Comparison of ENCODE assay signal across 25 cellular contexts in genomic region chr2:207248702-207249355, GRCh38.
DNase-seq lines count a peak whose midpoint lies in the region; ATAC-seq, FAIRE-seq and TF ChIP-seq lines count a peak whose summit lies in the region.
"Had no signal": no experiment of that assay in that cellular context is flagged by ENCODE, and none has a peak within 500 bp of the region (broad histone marks: within the 10 kb centered on the region; RNA-seq: fewer than 3 reads in every experiment).

No MANE protein-coding gene starts in this region.

- H3K27ac ChIP-seq in SK-N-SH (ENCODE audit: low read depth in 2 of 2, low read length in 1 of 2), result no peak overlapping the region
- no peak overlapping the region for H3K27ac ChIP-seq in dorsolateral prefrontal cortex
- H3K27ac ChIP-seq: ovary, right atrium auricular region, spleen, thyroid gland had no signal

- no peak overlapping the region for H3K4me2 ChIP-seq in SK-N-SH

- no peak for DNase-seq in SK-N-SH
- peak; percentile 25 for DNase-seq in MG63
- peak; percentile 87 for DNase-seq in bronchial epithelial cell (ENCODE audit: low read depth)
- peak; percentile 59 for DNase-seq in kidney tubule cell (ENCODE audit: low spot score)
- DNase-seq in mucosa of descending colon, result no peak
- no peak for DNase-seq in stimulated activated naive CD4-positive, alpha-beta T cell treated with Interleukin-2 at 50 U/mL for 16 hours (lab: John Stamatoyannopoulos, UW)
- no peak for DNase-seq in dorsolateral prefrontal cortex
- DNase-seq: DMS79; head of caudate nucleus; Kasumi-1; left colon; natural killer cell; NCI-H1092 treated with DMSO at 0.1 percent for 48 hours; NCI-H524; ovary; spleen; stimulated activated CD4-positive, alpha-beta T cell treated with anti-CD3 and anti-CD28 coated beads, Interleukin-4, amount 100 ng/mL, for 1 hour; stimulated activated naive CD8-positive, alpha-beta T cell treated with anti-CD3 and anti-CD28 coated beads, Interleukin-15, Interleukin-2, amounts not matched to agents 100 U/mL and 50 U/mL, for 24 hours; thyroid gland had no signal

- CTCF ChIA-PET in SK-N-SH (lab: Yijun Ruan, JAX), result no interaction called here

- 93% methylated on average over 4 of the region's 4 CpGs for WGBS in SK-N-SH (ENCODE audit: low lambda C conversion rate)

- H3K36me3 ChIP-seq in SK-N-SH (replicated peaks in 1 of 2; ENCODE audit: control insufficient read depth in 1 of 2, insufficient read depth in 2 of 2, low read length in 1 of 2) (no peaks in the 10 kb centered on the region), MG63 (no peaks in the 10 kb centered on the region), bronchial epithelial cell (ENCODE audit: control insufficient read depth, insufficient read depth, low read length) (peaks cover 2% of the 10 kb centered on the region), mucosa of descending colon (ENCODE audit: low read depth) (no peaks in the 10 kb centered on the region)
- H3K36me3 ChIP-seq: ovary, right atrium auricular region, spleen, thyroid gland had no signal

- H2AFZ ChIP-seq in SK-N-SH (ENCODE audit: low read depth), result no peak overlapping the region

- no peak overlapping the region for H3K9ac ChIP-seq in SK-N-SH

- TF ChIP-seq CTCF in SK-N-SH (IDR thresholded peaks at IDR 0.05), result no peak
- TF ChIP-seq CTCF in bronchial epithelial cell (IDR thresholded peaks at IDR 0.05; ENCODE audit: insufficient read depth, low read length, severe bottlenecking), result no peak
- no peak for TF ChIP-seq CTCF in mucosa of descending colon (IDR thresholded peaks at IDR 0.05)
- no peak for TF ChIP-seq CTCF in dorsolateral prefrontal cortex (IDR thresholded peaks at IDR 0.05 in 54 of 56, conservative IDR thresholded peaks at IDR 0.05 in 2 of 56; ENCODE audit: low read depth in 1 of 56, partially characterized antibody in 56 of 56)

- peaks cover 13% of the 10 kb centered on the region for H3F3A ChIP-seq in SK-N-SH (replicated peaks; ENCODE audit: insufficient read depth)

- H3K27me3 ChIP-seq in SK-N-SH (ENCODE audit: insufficient read depth) (no peaks in the 10 kb centered on the region), MG63 (no peaks in the 10 kb centered on the region), bronchial epithelial cell (ENCODE audit: control insufficient read depth, insufficient read depth, low read length) (no peaks in the 10 kb centered on the region), dorsolateral prefrontal cortex (no peaks in the 10 kb centered on the region)
- H3K27me3 ChIP-seq: ovary, right atrium auricular region, spleen, thyroid gland had no signal

- no peak for TF ChIP-seq EP300 in SK-N-SH (IDR thresholded peaks at IDR 0.05; ENCODE audit: borderline replicate concordance in 1 of 2, low read depth in 1 of 2, low read length in 1 of 2)

- H3K9me2 ChIP-seq in SK-N-SH, result no peaks in the 10 kb centered on the region

- H3K9me3 ChIP-seq in SK-N-SH (no peaks in the 10 kb centered on the region), MG63 (no peaks in the 10 kb centered on the region), mucosa of descending colon (no peaks in the 10 kb centered on the region)
- H3K9me3 ChIP-seq: ovary, right atrium auricular region, spleen, thyroid gland had no signal

- intact Hi-C loops in mucosa of descending colon (cut with DNase I, micrococcal nuclease) (no loop called here), dorsolateral prefrontal cortex (cut with DNase I) (no loop called here)

- no peaks in the 10 kb centered on the region for H3K79me2 ChIP-seq in SK-N-SH (ENCODE audit: insufficient read depth)

- POLR2A ChIA-PET in SK-N-SH (lab: Yijun Ruan, JAX), result no interaction called here

- FAIRE-seq in bronchial epithelial cell (lab: Jason Lieb, UNC), result no peak
- FAIRE-seq: A204.1 had no signal

- H3K4me1 ChIP-seq in SK-N-SH (ENCODE audit: control insufficient read depth in 1 of 2, insufficient read depth in 2 of 2, low read depth in 1 of 2, low read length in 1 of 2) (peaks cover 26 to 29% of the 10 kb centered on the region in 2 experiments), mucosa of descending colon (ENCODE audit: low read depth) (no peaks in the 10 kb centered on the region)
- H3K4me1 ChIP-seq: right atrium auricular region, thyroid gland had no signal

- no peaks in the 10 kb centered on the region for H4K20me1 ChIP-seq in SK-N-SH (ENCODE audit: insufficient read depth)

- TF ChIP-seq RAD21 in SK-N-SH (IDR thresholded peaks at IDR 0.05; ENCODE audit: low read length), result no peak

- ATAC-seq in SK-N-SH treated with all-trans-retinoic acid at 6 μM for 48 hours (no peak), mucosa of descending colon (no peak)
- ATAC-seq: activated naive CD4-positive, alpha-beta T cell treated with anti-CD3 and anti-CD28 coated beads, Interleukin-2, amount 50 U/mL, for 72 hours; activated T-cell treated with anti-CD3 and anti-CD28 coated beads, Interleukin-2, amount 50 U/mL, for 72 hours; GM12878; left colon; natural killer cell; stimulated activated naive CD8-positive, alpha-beta T cell treated with anti-CD3 and anti-CD28 coated beads, Interleukin-15, Interleukin-2, amounts not matched to agents 100 U/mL and 50 U/mL, for 24 hours had no signal

- no peak overlapping the region for H3K4me3 ChIP-seq in SK-N-SH (ENCODE audit: low read depth in 2 of 2, low read length in 1 of 2)
- H3K4me3 ChIP-seq in MG63, result no peak overlapping the region
- no peak overlapping the region for H3K4me3 ChIP-seq in bronchial epithelial cell (ENCODE audit: low read depth, low read length)
- H3K4me3 ChIP-seq in mucosa of descending colon, result no peak overlapping the region
- H3K4me3 ChIP-seq in dorsolateral prefrontal cortex, result no peak overlapping the region
- H3K4me3 ChIP-seq: GM12878, ovary, right atrium auricular region, spleen, thyroid gland had no signal

TF ChIP-seq in SK-N-SH, 30 proteins besides CTCF, POLR2A, EP300 and RAD21:
- TF ChIP-seq FOSL2 (IDR thresholded peaks at IDR 0.05; ENCODE audit: borderline replicate concordance, low read depth), result peak; percentile 48; the same call in 1 of the 2 replicates
- no peak for TF ChIP-seq SMC3 (IDR thresholded peaks at IDR 0.05; ENCODE audit: low read depth, low read length)

TF ChIP-seq in SK-N-SH treated with all-trans-retinoic acid at 6 μM for 48 hours, 23 proteins besides CTCF, POLR2A, EP300 and RAD21:
- TF ChIP-seq ARNTL (CRISPR knock-in tag; IDR thresholded peaks at IDR 0.05; ENCODE audit: borderline replicate concordance, low read depth), result no peak
- no peak for TF ChIP-seq ZC3H10 (CRISPR knock-in tag; IDR thresholded peaks at IDR 0.05)
- TF ChIP-seq SNAI2 (CRISPR knock-in tag; IDR thresholded peaks at IDR 0.05), result no peak
- no peak for TF ChIP-seq CSRNP3 (CRISPR knock-in tag; IDR thresholded peaks at IDR 0.05)
TF ChIP-seq in SK-N-SH treated with all-trans-retinoic acid at 6 μM for 48 hours: peak in this region for 0.

Comparison
In these comparisons a context has a peak if more than half of its experiments do, and no peak if none do; other contexts are left out.
1. DNase-seq: peak in MG63 (single experiment), bronchial epithelial cell (single experiment) and kidney tubule cell (single experiment); none in SK-N-SH (single experiment), mucosa of descending colon (0 of 3), stimulated activated naive CD4-positive, alpha-beta T cell treated with Interleukin-2 at 50 U/mL for 16 hours (single experiment) and dorsolateral prefrontal cortex (0 of 10).